1 cellular context compared by ENCODE assay signal in the genomic region with DNA sequence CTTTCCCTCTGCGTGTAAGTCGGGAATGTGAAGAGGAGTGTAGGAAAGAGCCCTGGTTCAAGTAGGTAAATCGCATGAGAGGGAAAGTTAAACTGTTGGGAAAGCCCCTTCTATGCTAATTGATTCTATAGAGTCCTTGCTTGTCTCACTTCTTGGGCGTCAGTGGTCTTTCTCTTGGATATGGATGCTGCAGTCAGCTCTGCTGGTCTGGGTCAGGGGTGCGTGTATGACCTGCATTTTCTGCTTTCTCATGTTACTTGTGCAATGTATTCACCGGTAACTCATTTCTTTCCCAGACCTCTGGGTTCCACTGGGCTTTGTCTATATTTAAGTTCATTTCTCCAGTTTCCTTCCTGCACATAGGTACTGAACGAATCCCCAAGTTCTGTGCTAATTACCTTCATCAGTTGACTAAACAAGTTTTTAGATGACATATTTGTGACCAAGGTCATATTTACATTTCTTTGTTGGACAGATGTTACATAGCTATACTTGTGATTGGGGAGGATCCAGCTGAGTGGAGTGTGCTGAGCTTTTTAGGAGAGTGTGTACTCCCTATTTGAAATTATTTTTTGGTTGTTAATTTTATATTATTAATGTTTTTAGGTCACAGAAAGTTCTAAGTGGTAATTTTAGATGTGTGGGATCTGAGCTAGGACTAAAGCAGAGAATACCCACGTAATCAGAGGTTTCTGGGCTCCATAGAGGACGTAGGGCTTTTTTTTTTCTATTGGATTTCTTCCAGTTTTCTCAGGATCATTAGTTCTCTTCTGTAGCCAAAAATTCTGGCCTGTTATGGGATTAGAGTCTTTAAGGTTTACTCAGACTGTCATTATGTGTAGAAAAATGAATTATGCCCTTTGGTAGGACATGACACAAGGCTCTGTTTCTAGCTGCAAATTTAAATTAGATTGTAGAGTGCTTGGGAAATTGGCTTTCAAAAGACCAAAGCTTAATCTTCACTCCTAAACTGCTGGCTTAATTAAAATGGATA.
TF ChIP-seq lines count a peak whose summit lies in the region.

No MANE protein-coding gene starts in this region.

TF ChIP-seq in HepG2, 621 proteins besides CTCF, POLR2A, EP300 and RAD21 (continued from another document and continues in another):
- TF ChIP-seq AKNA (CRISPR knock-in tag; IDR thresholded peaks at IDR 0.05; ENCODE audit: borderline replicate concordance) (no peak), ZGPAT (CRISPR knock-in tag; IDR thresholded peaks at IDR 0.05) (0 out of 2 replicates have a peak, but pooled peaks have one; percentile 33), ZNF232 (CRISPR knock-in tag; IDR thresholded peaks at IDR 0.05; ENCODE audit: borderline replicate concordance) (no peak), NR2F6 (IDR thresholded peaks at IDR 0.05) (no peak), NR2F6 (CRISPR knock-in tag; IDR thresholded peaks at IDR 0.05) (peak; percentile 27; the same call in 1 of the 2 replicates), ZNF383 (CRISPR knock-in tag; IDR thresholded peaks at IDR 0.05; ENCODE audit: borderline replicate concordance) (0 out of 2 replicates have a peak, but pooled peaks have one; percentile 34), CBFB (CRISPR knock-in tag; IDR thresholded peaks at IDR 0.05) (no peak), ZBTB46 (CRISPR knock-in tag; IDR thresholded peaks at IDR 0.05; ENCODE audit: borderline replicate concordance) (no peak), FOXK2 (IDR thresholded peaks at IDR 0.05) (0 out of 2 replicates have a peak, but pooled peaks have one; percentile 10), KDM5A (IDR thresholded peaks at IDR 0.05; ENCODE audit: borderline replicate concordance, low read length) (no peak), KLF6 (CRISPR knock-in tag; IDR thresholded peaks at IDR 0.05) (0 out of 2 replicates have a peak, but pooled peaks have one; percentile 22), NFKBIZ (CRISPR knock-in tag; IDR thresholded peaks at IDR 0.05) (0 out of 2 replicates have a peak, but pooled peaks have one; percentile 4), ZNF766 (CRISPR knock-in tag; IDR thresholded peaks at IDR 0.05; ENCODE audit: borderline replicate concordance) (no peak), PRDM4 (CRISPR knock-in tag; IDR thresholded peaks at IDR 0.05; ENCODE audit: borderline replicate concordance) (no peak), CC2D1A (CRISPR knock-in tag; IDR thresholded peaks at IDR 0.05) (no peak), CHD4 (IDR thresholded peaks at IDR 0.05; ENCODE audit: borderline replicate concordance, low read length) (no peak), ZNF33A (CRISPR knock-in tag; IDR thresholded peaks at IDR 0.05; ENCODE audit: borderline replicate concordance) (no peak), NBN (conservative IDR thresholded peaks at IDR 0.05) (no peak), ZNF879 (CRISPR knock-in tag; IDR thresholded peaks at IDR 0.05) (no peak), YY1 (IDR thresholded peaks at IDR 0.05; ENCODE audit: insufficient read depth, insufficient replicate concordance, low read depth, low read length) (no peak), ASH2L (IDR thresholded peaks at IDR 0.05; ENCODE audit: insufficient read length, low read depth, low read length) (peak; percentile 35), PCBP1 (IDR thresholded peaks at IDR 0.05; ENCODE audit: borderline replicate concordance, low read depth, low read length) (no peak), ZNF687 (CRISPR knock-in tag; IDR thresholded peaks at IDR 0.05) (no peak), HNRNPLL (IDR thresholded peaks at IDR 0.05; ENCODE audit: low read depth, low read length, poor library complexity, severe bottlenecking) (no peak), KMT2A (CRISPR knock-in tag; IDR thresholded peaks at IDR 0.05) (no peak), TCF7L2 (IDR thresholded peaks at IDR 0.05; ENCODE audit: low read depth, low read length) (no peak), HDAC6 (IDR thresholded peaks at IDR 0.05; ENCODE audit: low read depth, low read length) (no peak; the same call in 1 of the 2 replicates), REXO4 (CRISPR knock-in tag; IDR thresholded peaks at IDR 0.05; ENCODE audit: borderline replicate concordance) (no peak), ZNF253 (CRISPR knock-in tag; IDR thresholded peaks at IDR 0.05; ENCODE audit: borderline replicate concordance) (no peak), SIX4 (CRISPR knock-in tag; IDR thresholded peaks at IDR 0.05) (no peak), KDM5B (CRISPR knock-in tag; IDR thresholded peaks at IDR 0.05; ENCODE audit: borderline replicate concordance) (no peak), JUND (CRISPR knock-in tag; IDR thresholded peaks at IDR 0.05) (no peak), TSC22D2 (CRISPR knock-in tag; IDR thresholded peaks at IDR 0.05; ENCODE audit: borderline replicate concordance) (peak; percentile 32; the same call in 1 of the 2 replicates), SAP130 (CRISPR knock-in tag; IDR thresholded peaks at IDR 0.05; ENCODE audit: low read depth) (peak; percentile 57), ZNF230 (CRISPR knock-in tag; IDR thresholded peaks at IDR 0.05) (no peak)
- TF ChIP-seq, protein P1, sequence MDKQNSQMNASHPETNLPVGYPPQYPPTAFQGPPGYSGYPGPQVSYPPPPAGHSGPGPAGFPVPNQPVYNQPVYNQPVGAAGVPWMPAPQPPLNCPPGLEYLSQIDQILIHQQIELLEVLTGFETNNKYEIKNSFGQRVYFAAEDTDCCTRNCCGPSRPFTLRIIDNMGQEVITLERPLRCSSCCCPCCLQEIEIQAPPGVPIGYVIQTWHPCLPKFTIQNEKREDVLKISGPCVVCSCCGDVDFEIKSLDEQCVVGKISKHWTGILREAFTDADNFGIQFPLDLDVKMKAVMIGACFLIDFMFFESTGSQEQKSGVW (CRISPR knock-in tag; IDR thresholded peaks at IDR 0.05; ENCODE audit: borderline replicate concordance): no peak
- TF ChIP-seq, protein P2, sequence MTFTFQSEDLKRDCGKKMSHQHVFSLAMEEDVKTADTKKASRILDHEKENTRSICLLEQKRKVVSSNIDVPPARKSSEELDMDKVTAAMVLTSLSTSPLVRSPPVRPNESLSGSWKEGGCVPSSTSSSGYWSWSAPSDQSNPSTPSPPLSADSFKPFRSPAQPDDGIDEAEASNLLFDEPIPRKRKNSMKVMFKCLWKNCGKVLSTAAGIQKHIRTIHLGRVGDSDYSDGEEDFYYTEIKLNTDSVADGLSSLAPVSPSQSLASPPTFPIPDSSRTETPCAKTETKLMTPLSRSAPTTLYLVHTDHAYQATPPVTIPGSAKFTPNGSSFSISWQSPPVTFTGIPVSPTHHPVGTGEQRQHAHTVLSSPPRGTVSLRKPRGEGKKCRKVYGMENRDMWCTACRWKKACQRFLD (CRISPR knock-in tag; IDR thresholded peaks at IDR 0.05; ENCODE audit: borderline replicate concordance): no peak
- TF ChIP-seq, protein P3, sequence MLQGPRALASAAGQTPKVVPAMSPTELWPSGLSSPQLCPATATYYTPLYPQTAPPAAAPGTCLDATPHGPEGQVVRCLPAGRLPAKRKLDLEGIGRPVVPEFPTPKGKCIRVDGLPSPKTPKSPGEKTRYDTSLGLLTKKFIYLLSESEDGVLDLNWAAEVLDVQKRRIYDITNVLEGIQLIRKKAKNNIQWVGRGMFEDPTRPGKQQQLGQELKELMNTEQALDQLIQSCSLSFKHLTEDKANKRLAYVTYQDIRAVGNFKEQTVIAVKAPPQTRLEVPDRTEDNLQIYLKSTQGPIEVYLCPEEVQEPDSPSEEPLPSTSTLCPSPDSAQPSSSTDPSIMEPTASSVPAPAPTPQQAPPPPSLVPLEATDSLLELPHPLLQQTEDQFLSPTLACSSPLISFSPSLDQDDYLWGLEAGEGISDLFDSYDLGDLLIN (CRISPR knock-in tag; IDR thresholded peaks at IDR 0.05; ENCODE audit: borderline replicate concordance): no peak
